In the genomic region with DNA sequence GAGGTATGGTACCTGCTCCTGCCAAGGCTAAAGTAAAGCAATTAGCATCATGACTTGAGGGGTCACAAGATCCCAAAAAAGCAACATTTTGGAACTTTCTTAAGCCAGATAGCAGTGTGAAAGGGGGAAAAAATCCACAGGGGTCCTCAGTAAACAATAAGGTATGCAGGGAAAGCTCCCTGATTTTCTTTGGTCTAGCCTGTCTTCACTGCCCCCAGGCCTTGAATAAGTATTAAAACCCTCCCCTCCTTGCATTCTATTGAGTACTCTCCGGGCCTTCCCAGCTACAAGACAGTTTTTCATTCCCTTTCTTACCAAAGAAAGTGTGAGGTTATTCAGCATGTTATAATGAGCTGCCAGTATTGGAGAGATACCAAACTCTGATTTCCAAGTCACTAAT, we compare ENCODE assay signal across 1 cellular context.
TF ChIP-seq lines count a peak whose summit lies in the region.

No MANE protein-coding gene starts in this region.

TF ChIP-seq in WTC11, 78 proteins besides CTCF, POLR2A, EP300 and RAD21:
- TF ChIP-seq, protein P1, sequence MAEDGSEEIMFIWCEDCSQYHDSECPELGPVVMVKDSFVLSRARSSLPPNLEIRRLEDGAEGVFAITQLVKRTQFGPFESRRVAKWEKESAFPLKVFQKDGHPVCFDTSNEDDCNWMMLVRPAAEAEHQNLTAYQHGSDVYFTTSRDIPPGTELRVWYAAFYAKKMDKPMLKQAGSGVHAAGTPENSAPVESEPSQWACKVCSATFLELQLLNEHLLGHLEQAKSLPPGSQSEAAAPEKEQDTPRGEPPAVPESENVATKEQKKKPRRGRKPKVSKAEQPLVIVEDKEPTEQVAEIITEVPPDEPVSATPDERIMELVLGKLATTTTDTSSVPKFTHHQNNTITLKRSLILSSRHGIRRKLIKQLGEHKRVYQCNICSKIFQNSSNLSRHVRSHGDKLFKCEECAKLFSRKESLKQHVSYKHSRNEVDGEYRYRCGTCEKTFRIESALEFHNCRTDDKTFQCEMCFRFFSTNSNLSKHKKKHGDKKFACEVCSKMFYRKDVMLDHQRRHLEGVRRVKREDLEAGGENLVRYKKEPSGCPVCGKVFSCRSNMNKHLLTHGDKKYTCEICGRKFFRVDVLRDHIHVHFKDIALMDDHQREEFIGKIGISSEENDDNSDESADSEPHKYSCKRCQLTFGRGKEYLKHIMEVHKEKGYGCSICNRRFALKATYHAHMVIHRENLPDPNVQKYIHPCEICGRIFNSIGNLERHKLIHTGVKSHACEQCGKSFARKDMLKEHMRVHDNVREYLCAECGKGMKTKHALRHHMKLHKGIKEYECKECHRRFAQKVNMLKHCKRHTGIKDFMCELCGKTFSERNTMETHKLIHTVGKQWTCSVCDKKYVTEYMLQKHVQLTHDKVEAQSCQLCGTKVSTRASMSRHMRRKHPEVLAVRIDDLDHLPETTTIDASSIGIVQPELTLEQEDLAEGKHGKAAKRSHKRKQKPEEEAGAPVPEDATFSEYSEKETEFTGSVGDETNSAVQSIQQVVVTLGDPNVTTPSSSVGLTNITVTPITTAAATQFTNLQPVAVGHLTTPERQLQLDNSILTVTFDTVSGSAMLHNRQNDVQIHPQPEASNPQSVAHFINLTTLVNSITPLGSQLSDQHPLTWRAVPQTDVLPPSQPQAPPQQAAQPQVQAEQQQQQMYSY (CRISPR knock-in tag; IDR thresholded peaks at IDR 0.05): no peak
- TF ChIP-seq ZNF263 (CRISPR knock-in tag; IDR thresholded peaks at IDR 0.05; ENCODE audit: low read depth) (no peak), NFYB (CRISPR knock-in tag; conservative IDR thresholded peaks at IDR 0.05; ENCODE audit: low read depth) (no peak), ATF2 (CRISPR knock-in tag; IDR thresholded peaks at IDR 0.05; ENCODE audit: borderline replicate concordance, low read depth) (no peak), ZNF671 (CRISPR knock-in tag; IDR thresholded peaks at IDR 0.05) (no peak), NFATC4 (CRISPR knock-in tag; IDR thresholded peaks at IDR 0.05) (no peak), ZNF512 (CRISPR knock-in tag; IDR thresholded peaks at IDR 0.05; ENCODE audit: borderline replicate concordance) (no peak), ATF6 (CRISPR knock-in tag; IDR thresholded peaks at IDR 0.05) (no peak), RORB (CRISPR knock-in tag; IDR thresholded peaks at IDR 0.05) (no peak), MXD4 (CRISPR knock-in tag; IDR thresholded peaks at IDR 0.05; ENCODE audit: borderline replicate concordance) (no peak), E2F5 (CRISPR knock-in tag; IDR thresholded peaks at IDR 0.05) (no peak), SP1 (CRISPR knock-in tag; conservative IDR thresholded peaks at IDR 0.05) (no peak), HMGA2 (CRISPR knock-in tag; IDR thresholded peaks at IDR 0.05) (no peak), SOX15 (CRISPR knock-in tag; IDR thresholded peaks at IDR 0.05) (no peak), ZNF138 (CRISPR knock-in tag; conservative IDR thresholded peaks at IDR 0.05) (no peak)
- TF ChIP-seq, protein P2, sequence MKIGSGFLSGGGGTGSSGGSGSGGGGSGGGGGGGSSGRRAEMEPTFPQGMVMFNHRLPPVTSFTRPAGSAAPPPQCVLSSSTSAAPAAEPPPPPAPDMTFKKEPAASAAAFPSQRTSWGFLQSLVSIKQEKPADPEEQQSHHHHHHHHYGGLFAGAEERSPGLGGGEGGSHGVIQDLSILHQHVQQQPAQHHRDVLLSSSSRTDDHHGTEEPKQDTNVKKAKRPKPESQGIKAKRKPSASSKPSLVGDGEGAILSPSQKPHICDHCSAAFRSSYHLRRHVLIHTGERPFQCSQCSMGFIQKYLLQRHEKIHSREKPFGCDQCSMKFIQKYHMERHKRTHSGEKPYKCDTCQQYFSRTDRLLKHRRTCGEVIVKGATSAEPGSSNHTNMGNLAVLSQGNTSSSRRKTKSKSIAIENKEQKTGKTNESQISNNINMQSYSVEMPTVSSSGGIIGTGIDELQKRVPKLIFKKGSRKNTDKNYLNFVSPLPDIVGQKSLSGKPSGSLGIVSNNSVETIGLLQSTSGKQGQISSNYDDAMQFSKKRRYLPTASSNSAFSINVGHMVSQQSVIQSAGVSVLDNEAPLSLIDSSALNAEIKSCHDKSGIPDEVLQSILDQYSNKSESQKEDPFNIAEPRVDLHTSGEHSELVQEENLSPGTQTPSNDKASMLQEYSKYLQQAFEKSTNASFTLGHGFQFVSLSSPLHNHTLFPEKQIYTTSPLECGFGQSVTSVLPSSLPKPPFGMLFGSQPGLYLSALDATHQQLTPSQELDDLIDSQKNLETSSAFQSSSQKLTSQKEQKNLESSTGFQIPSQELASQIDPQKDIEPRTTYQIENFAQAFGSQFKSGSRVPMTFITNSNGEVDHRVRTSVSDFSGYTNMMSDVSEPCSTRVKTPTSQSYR (CRISPR knock-in tag; IDR thresholded peaks at IDR 0.05): no peak
- TF ChIP-seq, protein P3, sequence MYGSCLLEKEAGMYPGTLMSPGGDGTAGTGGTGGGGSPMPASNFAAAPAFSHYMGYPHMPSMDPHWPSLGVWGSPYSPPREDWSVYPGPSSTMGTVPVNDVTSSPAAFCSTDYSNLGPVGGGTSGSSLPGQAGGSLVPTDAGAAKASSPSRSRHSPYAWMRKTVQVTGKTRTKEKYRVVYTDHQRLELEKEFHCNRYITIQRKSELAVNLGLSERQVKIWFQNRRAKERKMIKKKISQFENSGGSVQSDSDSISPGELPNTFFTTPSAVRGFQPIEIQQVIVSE (CRISPR knock-in tag; IDR thresholded peaks at IDR 0.05; ENCODE audit: borderline replicate concordance): no peak
- TF ChIP-seq, protein P4, sequence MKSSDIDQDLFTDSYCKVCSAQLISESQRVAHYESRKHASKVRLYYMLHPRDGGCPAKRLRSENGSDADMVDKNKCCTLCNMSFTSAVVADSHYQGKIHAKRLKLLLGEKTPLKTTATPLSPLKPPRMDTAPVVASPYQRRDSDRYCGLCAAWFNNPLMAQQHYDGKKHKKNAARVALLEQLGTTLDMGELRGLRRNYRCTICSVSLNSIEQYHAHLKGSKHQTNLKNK (CRISPR knock-in tag; IDR thresholded peaks at IDR 0.05): no peak
- TF ChIP-seq, protein P5, sequence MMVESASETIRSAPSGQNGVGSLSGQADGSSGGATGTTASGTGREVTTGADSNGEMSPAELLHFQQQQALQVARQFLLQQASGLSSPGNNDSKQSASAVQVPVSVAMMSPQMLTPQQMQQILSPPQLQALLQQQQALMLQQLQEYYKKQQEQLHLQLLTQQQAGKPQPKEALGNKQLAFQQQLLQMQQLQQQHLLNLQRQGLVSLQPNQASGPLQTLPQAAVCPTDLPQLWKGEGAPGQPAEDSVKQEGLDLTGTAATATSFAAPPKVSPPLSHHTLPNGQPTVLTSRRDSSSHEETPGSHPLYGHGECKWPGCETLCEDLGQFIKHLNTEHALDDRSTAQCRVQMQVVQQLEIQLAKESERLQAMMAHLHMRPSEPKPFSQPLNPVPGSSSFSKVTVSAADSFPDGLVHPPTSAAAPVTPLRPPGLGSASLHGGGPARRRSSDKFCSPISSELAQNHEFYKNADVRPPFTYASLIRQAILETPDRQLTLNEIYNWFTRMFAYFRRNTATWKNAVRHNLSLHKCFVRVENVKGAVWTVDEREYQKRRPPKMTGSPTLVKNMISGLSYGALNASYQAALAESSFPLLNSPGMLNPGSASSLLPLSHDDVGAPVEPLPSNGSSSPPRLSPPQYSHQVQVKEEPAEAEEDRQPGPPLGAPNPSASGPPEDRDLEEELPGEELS (CRISPR knock-in tag; IDR thresholded peaks at IDR 0.05): no peak
- TF ChIP-seq, protein P6, sequence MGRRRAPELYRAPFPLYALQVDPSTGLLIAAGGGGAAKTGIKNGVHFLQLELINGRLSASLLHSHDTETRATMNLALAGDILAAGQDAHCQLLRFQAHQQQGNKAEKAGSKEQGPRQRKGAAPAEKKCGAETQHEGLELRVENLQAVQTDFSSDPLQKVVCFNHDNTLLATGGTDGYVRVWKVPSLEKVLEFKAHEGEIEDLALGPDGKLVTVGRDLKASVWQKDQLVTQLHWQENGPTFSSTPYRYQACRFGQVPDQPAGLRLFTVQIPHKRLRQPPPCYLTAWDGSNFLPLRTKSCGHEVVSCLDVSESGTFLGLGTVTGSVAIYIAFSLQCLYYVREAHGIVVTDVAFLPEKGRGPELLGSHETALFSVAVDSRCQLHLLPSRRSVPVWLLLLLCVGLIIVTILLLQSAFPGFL (CRISPR knock-in tag; IDR thresholded peaks at IDR 0.05; ENCODE audit: borderline replicate concordance): no peak
